ENCODE assay signal across 1 cellular context in the genomic region with DNA sequence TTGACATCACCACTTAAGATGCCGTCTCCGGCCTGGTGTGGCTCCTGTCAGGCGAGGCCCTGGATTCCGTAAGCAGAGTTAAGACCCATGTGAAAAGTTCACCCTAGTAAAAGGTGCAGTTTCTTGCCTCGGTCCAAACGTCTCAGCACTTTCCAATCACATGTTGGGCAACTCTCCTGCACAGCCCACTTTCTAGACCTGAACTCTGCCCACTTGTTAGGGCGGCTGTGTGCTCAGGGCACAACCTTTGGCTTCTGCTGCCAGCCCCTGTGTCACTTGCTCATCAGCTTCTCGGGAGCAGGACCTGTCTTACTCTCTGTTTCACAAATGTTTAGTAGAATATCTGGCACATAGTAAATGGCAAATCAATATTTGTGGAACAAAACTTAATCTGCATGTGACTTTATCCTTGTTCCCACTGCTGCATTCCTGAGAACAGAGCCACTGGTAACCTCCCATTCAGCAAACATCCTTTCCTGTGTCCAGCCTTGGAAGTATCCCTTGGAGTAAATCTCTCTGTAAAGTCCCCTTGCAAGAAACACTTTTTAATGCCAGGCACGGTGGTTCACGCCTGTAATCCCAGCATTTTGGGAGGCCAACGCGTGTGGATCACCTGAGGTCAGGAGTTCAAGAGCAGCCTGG.
TF ChIP-seq lines count a peak whose summit lies in the region.

No MANE protein-coding gene starts in this region.

TF ChIP-seq in liver, 16 proteins besides CTCF, POLR2A, EP300 and RAD21 (continued from another document):
- TF ChIP-seq, protein P1, sequence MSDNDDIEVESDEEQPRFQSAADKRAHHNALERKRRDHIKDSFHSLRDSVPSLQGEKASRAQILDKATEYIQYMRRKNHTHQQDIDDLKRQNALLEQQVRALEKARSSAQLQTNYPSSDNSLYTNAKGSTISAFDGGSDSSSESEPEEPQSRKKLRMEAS (IDR thresholded peaks at IDR 0.05): peak; percentile 55
TF ChIP-seq in liver: peak in this region for 9.
